Comparison of ENCODE assay signal across 1 cellular context in the genomic region with DNA sequence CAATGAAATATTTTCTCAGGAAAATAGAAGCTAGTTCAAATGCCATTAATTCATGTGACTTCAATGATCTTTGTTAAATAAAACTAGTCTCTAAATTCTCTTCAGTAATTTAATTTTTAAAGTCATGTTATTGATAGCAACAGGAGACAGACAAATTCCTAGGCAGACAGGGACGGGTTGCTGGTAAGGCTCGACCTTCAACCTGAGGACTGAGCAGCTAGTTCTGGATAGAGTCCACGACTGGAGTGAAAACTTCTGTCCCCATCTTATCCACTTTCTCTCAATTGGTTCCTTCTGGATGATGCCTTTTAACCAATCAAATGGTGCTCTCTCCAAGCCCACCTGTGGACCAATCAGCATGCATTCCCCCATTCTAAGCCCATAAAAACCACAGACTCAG.
TF ChIP-seq lines count a peak whose summit lies in the region.

No MANE protein-coding gene starts in this region.

TF ChIP-seq in H1, 55 proteins besides CTCF, POLR2A, EP300 and RAD21:
- peak; percentile 16 for TF ChIP-seq KDM4A (IDR thresholded peaks at IDR 0.05; ENCODE audit: low read depth, low read length, severe bottlenecking)
- TF ChIP-seq TEAD4 (IDR thresholded peaks at IDR 0.05; ENCODE audit: low read depth, low read length), result no peak
- no peak for TF ChIP-seq ZNF274 (IDR thresholded peaks at IDR 0.05; ENCODE audit: borderline replicate concordance, extremely low read depth, low read length)
- no peak for TF ChIP-seq CTBP2 (IDR thresholded peaks at IDR 0.05; ENCODE audit: borderline replicate concordance, insufficient read depth, insufficient read length, low read length)
- TF ChIP-seq SP2 (IDR thresholded peaks at IDR 0.05; ENCODE audit: low read length), result no peak
- TF ChIP-seq HDAC6 (IDR thresholded peaks at IDR 0.05; ENCODE audit: low read depth, low read length), result no peak
